In the genomic region with DNA sequence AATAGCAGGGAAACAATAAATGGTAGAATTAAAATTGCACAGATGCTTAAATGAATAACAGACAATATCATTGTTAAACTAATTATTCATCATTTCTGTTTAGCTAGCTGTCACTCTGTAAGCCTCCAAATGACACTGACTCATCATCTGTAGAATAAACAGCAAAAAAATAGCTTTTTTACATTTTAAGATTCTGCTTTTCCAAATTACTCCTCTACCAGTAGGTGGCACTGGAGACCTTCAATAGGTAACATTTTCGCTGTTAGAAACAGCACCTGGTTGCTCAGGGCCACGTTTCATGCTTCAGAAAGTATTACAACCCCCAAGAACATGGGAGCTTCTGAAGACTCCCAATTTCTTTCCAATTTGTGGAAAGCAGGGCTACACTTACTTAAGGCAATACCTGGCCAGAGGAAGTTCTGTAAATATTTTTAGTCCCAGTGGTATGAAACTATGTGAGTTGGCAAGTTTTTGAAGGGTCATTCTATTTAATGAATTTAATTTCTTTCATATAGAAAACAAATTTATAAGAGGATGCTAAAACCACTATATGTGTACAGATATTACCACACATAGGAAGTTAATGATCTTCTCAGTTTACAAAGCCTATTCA, we compare ENCODE assay signal across 8 cellular contexts. TPM values are rescaled to one million over a fixed set of nuclear protein-coding genes. Genes with fewer than 3 reads are reported as not detected.
DNase-seq lines count a peak whose midpoint lies in the region; ATAC-seq, FAIRE-seq and TF ChIP-seq lines count a peak whose summit lies in the region.

No MANE protein-coding gene starts in this region.

- no peak overlapping the region for H3K27ac Mint-ChIP-seq in activated naive CD8-positive, alpha-beta T cell treated with anti-CD3 and anti-CD28 coated beads for 36 hours

- no peaks in the 10 kb centered on the region for H3K27me3 Mint-ChIP-seq in activated naive CD8-positive, alpha-beta T cell treated with anti-CD3 and anti-CD28 coated beads for 36 hours

- H3K36me3 ChIP-seq in BJ (ENCODE audit: control insufficient read depth, insufficient read depth, low read length) = no peaks in the 10 kb centered on the region

- POLR2A ChIA-PET in BJ (lab: Charles Lee) = no interaction called here

- H3K9me3 Mint-ChIP-seq in activated naive CD8-positive, alpha-beta T cell treated with anti-CD3 and anti-CD28 coated beads for 36 hours = no peaks in the 10 kb centered on the region

- H3K36me3 Mint-ChIP-seq in activated naive CD8-positive, alpha-beta T cell treated with anti-CD3 and anti-CD28 coated beads for 36 hours = no peaks in the 10 kb centered on the region

- CTCF ChIA-PET in BJ (lab: Yijun Ruan, JAX) = interaction anchor here (0.9 to 3.7 kb wide), 7 partner anchors 10 to 39 kb away, joined by 3 to 18 read pairs (median 4); no protein-coding TSS in a partner anchor

- DNase-seq in BJ (ENCODE audit: low read depth) = no peak
- DNase-seq in GM12891 (ENCODE audit: insufficient read length, low spot score) = no peak
- DNase-seq in NCI-H2171 treated with DMSO at 0.1 percent for 48 hours (lab: John Stamatoyannopoulos, UW) = peak; percentile 43
- DNase-seq in activated naive CD8-positive, alpha-beta T cell treated with anti-CD3 and anti-CD28 coated beads for 36 hours = peak; percentile 5
- peak; percentile 31 for DNase-seq in stromal cell of bone marrow (ENCODE audit: low read depth)

- peak; percentile 72 for ATAC-seq in HG02973 (IDR thresholded peaks at IDR 0.05; ENCODE audit: unreplicated experiment)
- no peak for ATAC-seq in HG02610 (IDR thresholded peaks at IDR 0.05; ENCODE audit: unreplicated experiment)

- no peak overlapping the region for H3K4me3 ChIP-seq in BJ (ENCODE audit: low read depth, low read length)

- no peak for TF ChIP-seq POLR2A in GM12891 (IDR thresholded peaks at IDR 0.05; ENCODE audit: low read depth, low read length)

- H3K4me3 Mint-ChIP-seq in activated naive CD8-positive, alpha-beta T cell treated with anti-CD3 and anti-CD28 coated beads for 36 hours = no peak overlapping the region

- H3K27me3 ChIP-seq in BJ (ENCODE audit: control insufficient read depth, insufficient read depth, low read length) = no peaks in the 10 kb centered on the region

- peak; percentile 74 for TF ChIP-seq CTCF in BJ (IDR thresholded peaks at IDR 0.05; ENCODE audit: insufficient read depth, low read depth, low read length)

- peaks cover 2% of the 10 kb centered on the region for H3K4me1 Mint-ChIP-seq in activated naive CD8-positive, alpha-beta T cell treated with anti-CD3 and anti-CD28 coated beads for 36 hours

- FAIRE-seq in GM12891 (lab: Jason Lieb, UNC) (peak; percentile 84), islet of Langerhans (lab: Jason Lieb, UNC) (peak; percentile 58)

TF ChIP-seq in GM12891, 5 proteins besides CTCF, POLR2A, EP300 and RAD21:
- TF ChIP-seq POLR2AphosphoS5 (IDR thresholded peaks at IDR 0.05; ENCODE audit: low read depth, low read length) (no peak), POU2F2 (IDR thresholded peaks at IDR 0.05; ENCODE audit: low read depth, low read length) (no peak), TAF1 (IDR thresholded peaks at IDR 0.05; ENCODE audit: low read depth, low read length) (no peak), SPI1 (IDR thresholded peaks at IDR 0.05; ENCODE audit: low read depth, low read length) (no peak), PAX5 (IDR thresholded peaks at IDR 0.05; ENCODE audit: insufficient read depth, low read length, severe bottlenecking) (no peak)

RNA-seq across cellular contexts. Expression of a gene that starts 45.4 kb away (rescaled TPM):
- not detected in 2 replicates for polyA plus RNA-seq in BJ (2011; rRNA removed)
- polyA minus RNA-seq in BJ (2011; rRNA and poly(A)+ RNA removed) = under 0.01 TPM in 2 replicates
- polyA plus RNA-seq in GM12891 (2012; ENCODE audit: low read depth, missing spikeins) = 1.0 TPM
- total RNA-seq in activated naive CD8-positive, alpha-beta T cell treated with anti-CD3 and anti-CD28 coated beads for 36 hours = 1 to 10 TPM; 1.8 to 2.2 TPM

Comparison
In these comparisons a context has a peak if more than half of its experiments do, and no peak if none do; other contexts are left out.
1. DNase-seq: peak in NCI-H2171 treated with DMSO at 0.1 percent for 48 hours (single experiment), activated naive CD8-positive, alpha-beta T cell treated with anti-CD3 and anti-CD28 coated beads for 36 hours (single experiment) and stromal cell of bone marrow (single experiment); none in BJ (single experiment) and GM12891 (single experiment).